ENCODE assay signal across 14 cellular contexts in genomic region chr15:80828796-80829195, GRCh38. TPM values are rescaled to one million over a fixed set of nuclear protein-coding genes. Genes with fewer than 3 reads are reported as not detected.
"Had no signal": no experiment of that assay in that cellular context is flagged by ENCODE, and none has a peak within 500 bp of the region (broad histone marks: within the 10 kb centered on the region; RNA-seq: fewer than 3 reads in every experiment).

No MANE protein-coding gene starts in this region.

- H3K9me3 ChIP-seq: gastrocnemius medialis, heart left ventricle, right lobe of liver, upper lobe of left lung had no signal

- DNase-seq: activated CD4-positive, alpha-beta memory T cell treated with anti-CD3 and anti-CD28 coated beads, Interleukin-2, amount 10 ng/mL, durations not matched to agents 7 days and 5 days; activated CD4-positive, alpha-beta T cell treated with anti-CD3 and anti-CD28 coated beads for 4 hours; activated effector memory CD4-positive, alpha-beta T cell treated with Interleukin-2 at 50 U/mL for 16 hours; activated naive CD4-positive, alpha-beta T cell treated with anti-CD3 and anti-CD28 coated beads, Interleukin-2, amount 50 U/mL, for 16 hours; activated T-cell treated with anti-CD3 and anti-CD28 coated beads, Interleukin-2, amount 50 U/mL, for 4 hours; endodermal cell; gastrocnemius medialis; heart left ventricle; immature natural killer cell; mesendoderm; right lobe of liver; stimulated activated naive CD8-positive, alpha-beta T cell treated with anti-CD3 and anti-CD28 coated beads, Interleukin-15, Interleukin-2, amounts not matched to agents 100 U/mL and 50 U/mL, for 24 hours; upper lobe of left lung had no signal

- FAIRE-seq: TTC549 had no signal

- H3K4me3 ChIP-seq: gastrocnemius medialis, heart left ventricle, right lobe of liver, upper lobe of left lung had no signal

- H3K36me3 ChIP-seq: gastrocnemius medialis, heart left ventricle, right lobe of liver, upper lobe of left lung had no signal

- H3K4me1 ChIP-seq: right lobe of liver had no signal

- H3K27me3 ChIP-seq: gastrocnemius medialis, heart left ventricle, right lobe of liver, upper lobe of left lung had no signal

- H3K27ac ChIP-seq: gastrocnemius medialis, heart left ventricle, right lobe of liver, upper lobe of left lung had no signal

RNA-seq across cellular contexts. Expression of gene CEMIP, which starts 49.6 kb away (rescaled TPM):
- total RNA-seq: activated CD4-positive, alpha-beta memory T cell treated with anti-CD3 and anti-CD28 coated beads, Interleukin-2, amount 10 ng/mL, durations not matched to agents 7 days and 5 days had no signal
